Comparison of ENCODE assay signal across 16 cellular contexts in genomic region chr10:8216893-8217292, GRCh38.
A peak's percentile ranks its signal among the peaks of the same experiment; 100 is the strongest.
DNase-seq lines count a peak whose midpoint lies in the region; ATAC-seq and TF ChIP-seq lines count a peak whose summit lies in the region.
"Had no signal": no experiment of that assay in that cellular context is flagged by ENCODE, and none has a peak within 500 bp of the region (broad histone marks: within the 10 kb centered on the region; RNA-seq: fewer than 3 reads in every experiment).

No MANE protein-coding gene starts in this region.

- H3K9me3 ChIP-seq in CD8-positive, alpha-beta memory T cell (ENCODE audit: low read length) = no peaks in the 10 kb centered on the region
- no peaks in the 10 kb centered on the region for H3K9me3 ChIP-seq in T-helper 17 cell (ENCODE audit: control insufficient read depth, low read length, poor library complexity, severe bottlenecking)
- no peaks in the 10 kb centered on the region for H3K9me3 ChIP-seq in thyroid gland

- no peaks in the 10 kb centered on the region for H3K36me3 ChIP-seq in CD8-positive, alpha-beta memory T cell (ENCODE audit: insufficient read depth, low read length)
- H3K36me3 ChIP-seq in thyroid gland = no peaks in the 10 kb centered on the region
- H3K36me3 ChIP-seq: BLaER1 treated with 17β-estradiol and CSF1 and Interleukin-3, amounts not matched to agents 10 nM and 100 nM had no signal

- H3K4me3 Mint-ChIP-seq in activated naive CD4-positive, alpha-beta T cell treated with anti-CD3 and anti-CD28 coated beads, Interleukin-2, amount 10 ng/mL, durations not matched to agents 7 days and 5 days = no peak overlapping the region
- H3K4me3 Mint-ChIP-seq in CD8-positive, alpha-beta memory T cell = peak overlapping the region in 4 of 7 donors; percentile 1 to 57 (median 28)
- H3K4me3 Mint-ChIP-seq in T-helper 17 cell (no peak overlapping the region), type B pancreatic cell (no peak overlapping the region)
- peak overlapping the region in 1 of 2 donors; percentile 15 for H3K4me3 Mint-ChIP-seq in effector memory CD8-positive, alpha-beta T cell
- H3K4me3 Mint-ChIP-seq: B cell, GM23338 had no signal

- H3K27ac Mint-ChIP-seq in activated naive CD4-positive, alpha-beta T cell treated with anti-CD3 and anti-CD28 coated beads, Interleukin-2, amount 10 ng/mL, durations not matched to agents 7 days and 5 days = peak overlapping the region; percentile 19
- peak overlapping the region in 7 of 8 donors; percentile 1 to 91 (median 14) for H3K27ac Mint-ChIP-seq in CD8-positive, alpha-beta memory T cell
- peak overlapping the region; percentile 86 for H3K27ac Mint-ChIP-seq in T-helper 17 cell
- H3K27ac Mint-ChIP-seq in effector memory CD8-positive, alpha-beta T cell = peak overlapping the region in 1 of 2 donors; percentile 56
- no peak overlapping the region for H3K27ac Mint-ChIP-seq in type B pancreatic cell
- H3K27ac Mint-ChIP-seq: B cell, GM23338 had no signal

- peak; percentile 65 for ATAC-seq in T-helper 17 cell
- peak; percentile 90 for ATAC-seq in effector memory CD8-positive, alpha-beta T cell (replicated peaks)
- ATAC-seq: GM23338 had no signal

- H3K36me3 Mint-ChIP-seq in activated naive CD4-positive, alpha-beta T cell treated with anti-CD3 and anti-CD28 coated beads, Interleukin-2, amount 10 ng/mL, durations not matched to agents 7 days and 5 days = peaks cover 7% of the 10 kb centered on the region
- H3K36me3 Mint-ChIP-seq in CD8-positive, alpha-beta memory T cell = peaks cover 0 to 3% (median 2%) of the 10 kb centered on the region in 3 donors
- H3K36me3 Mint-ChIP-seq in T-helper 17 cell (ENCODE audit: low read depth) = no peaks in the 10 kb centered on the region
- H3K36me3 Mint-ChIP-seq in effector memory CD8-positive, alpha-beta T cell (ENCODE audit: insufficient read depth) = no peaks in the 10 kb centered on the region
- H3K36me3 Mint-ChIP-seq in type B pancreatic cell = no peaks in the 10 kb centered on the region

- TF ChIP-seq POLR2A in thyroid gland (IDR thresholded peaks at IDR 0.05) = no peak

- H3K27me3 ChIP-seq in CD8-positive, alpha-beta memory T cell (ENCODE audit: insufficient read depth, low read length, poor library complexity, severe bottlenecking) = no peaks in the 10 kb centered on the region
- no peaks in the 10 kb centered on the region for H3K27me3 ChIP-seq in thyroid gland
- H3K27me3 ChIP-seq: BLaER1 treated with 17β-estradiol and CSF1 and Interleukin-3, amounts not matched to agents 10 nM and 100 nM had no signal

- H3K9me3 Mint-ChIP-seq in activated naive CD4-positive, alpha-beta T cell treated with anti-CD3 and anti-CD28 coated beads, Interleukin-2, amount 10 ng/mL, durations not matched to agents 7 days and 5 days = peaks cover 6% of the 10 kb centered on the region
- peaks cover 0 to 4% (median 0%) of the 10 kb centered on the region in 5 donors for H3K9me3 Mint-ChIP-seq in CD8-positive, alpha-beta memory T cell
- H3K9me3 Mint-ChIP-seq in effector memory CD8-positive, alpha-beta T cell = no peaks in the 10 kb centered on the region
- no peaks in the 10 kb centered on the region for H3K9me3 Mint-ChIP-seq in type B pancreatic cell
- H3K9me3 Mint-ChIP-seq: GM23338 had no signal

- peaks cover 6% of the 10 kb centered on the region for H3K27me3 Mint-ChIP-seq in activated naive CD4-positive, alpha-beta T cell treated with anti-CD3 and anti-CD28 coated beads, Interleukin-2, amount 10 ng/mL, durations not matched to agents 7 days and 5 days
- peaks cover 0 to 2% of the 10 kb centered on the region in 2 donors for H3K27me3 Mint-ChIP-seq in CD8-positive, alpha-beta memory T cell
- no peaks in the 10 kb centered on the region for H3K27me3 Mint-ChIP-seq in T-helper 17 cell
- H3K27me3 Mint-ChIP-seq in effector memory CD8-positive, alpha-beta T cell = no peaks in the 10 kb centered on the region
- H3K27me3 Mint-ChIP-seq in type B pancreatic cell = no peaks in the 10 kb centered on the region

- TF ChIP-seq CTCF in thyroid gland (IDR thresholded peaks at IDR 0.05) = no peak
- TF ChIP-seq CTCF in type B pancreatic cell (conservative IDR thresholded peaks at IDR 0.05) = no peak

- H3K4me3 ChIP-seq in CD8-positive, alpha-beta memory T cell (ENCODE audit: low read length) = no peak overlapping the region
- no peak overlapping the region for H3K4me3 ChIP-seq in thyroid gland (replicated peaks in 1 of 3)
- H3K4me3 ChIP-seq: BLaER1 treated with 17β-estradiol and CSF1 and Interleukin-3, amounts not matched to agents 10 nM and 100 nM; GM23338 had no signal

- H3K27ac ChIP-seq in CD8-positive, alpha-beta memory T cell (ENCODE audit: low read depth, low read length) = no peak overlapping the region
- H3K27ac ChIP-seq in thyroid gland = no peak overlapping the region
- H3K27ac ChIP-seq: BLaER1 treated with 17β-estradiol and CSF1 and Interleukin-3, amounts not matched to agents 10 nM and 100 nM; HL-60 had no signal

- H3K4me1 ChIP-seq in CD8-positive, alpha-beta memory T cell (ENCODE audit: insufficient read depth, low read length) = peaks cover 12% of the 10 kb centered on the region
- peaks cover 3 to 9% of the 10 kb centered on the region in 2 donors for H3K4me1 ChIP-seq in thyroid gland
- H3K4me1 ChIP-seq: BLaER1 treated with 17β-estradiol and CSF1 and Interleukin-3, amounts not matched to agents 10 nM and 100 nM had no signal

- no peak for DNase-seq in activated naive CD4-positive, alpha-beta T cell treated with anti-CD3 and anti-CD28 coated beads, Interleukin-2, amount 10 ng/mL, durations not matched to agents 7 days and 5 days
- no peak for DNase-seq in activated naive CD4-positive, alpha-beta T cell treated with anti-CD3 and anti-CD28 coated beads, Interleukin-2, amount 50 U/mL, for 16 hours
- DNase-seq in CD8-positive, alpha-beta memory T cell = peak in 2 of 5 donors; percentile 5 to 30
- no peak for DNase-seq in T-helper 17 cell
- DNase-seq in effector memory CD8-positive, alpha-beta T cell = no peak
- no peak for DNase-seq in thyroid gland
- no peak for DNase-seq in type B pancreatic cell (ENCODE audit: extremely low spot score, unreplicated experiment)
- no peak for DNase-seq in UCSD-AML1 (lab: John Stamatoyannopoulos, UW; ENCODE audit: unreplicated experiment)
- DNase-seq: Caco-2, GDM1, HCEC 1CT, IMR-90 had no signal

- POLR2A ChIA-PET in CD8-positive, alpha-beta memory T cell (lab: Charles Lee) = no interaction called here

- intact Hi-C loops in thyroid gland (cut with DNase I) = no loop called here

- CTCF ChIA-PET in activated naive CD4-positive, alpha-beta T cell treated with anti-CD3 and anti-CD28 coated beads, Interleukin-2, amount 10 ng/mL, durations not matched to agents 7 days and 5 days (lab: Charles Lee) = no interaction called here
- CTCF ChIA-PET in CD8-positive, alpha-beta memory T cell (lab: Charles Lee) = interaction anchor here (0.5 to 1.4 kb wide), 2 partner anchors 8 to 9 kb away, joined by 3 read pairs; no protein-coding TSS in a partner anchor

- peaks cover 28% of the 10 kb centered on the region for H3K4me1 Mint-ChIP-seq in activated naive CD4-positive, alpha-beta T cell treated with anti-CD3 and anti-CD28 coated beads, Interleukin-2, amount 10 ng/mL, durations not matched to agents 7 days and 5 days
- peaks cover 18 to 46% (median 24%) of the 10 kb centered on the region in 3 donors for H3K4me1 Mint-ChIP-seq in CD8-positive, alpha-beta memory T cell
- H3K4me1 Mint-ChIP-seq in T-helper 17 cell (peaks cover 20% of the 10 kb centered on the region), type B pancreatic cell (ENCODE audit: unreplicated experiment) (peaks cover 4% of the 10 kb centered on the region)
- peaks cover 0 to 12% of the 10 kb centered on the region in 2 donors for H3K4me1 Mint-ChIP-seq in effector memory CD8-positive, alpha-beta T cell (ENCODE audit: low read depth in 2 of 2)
- H3K4me1 Mint-ChIP-seq: B cell, GM23338 had no signal

Comparison
In these comparisons a context has a peak if more than half of its experiments do, and no peak if none do; other contexts are left out.
1. H3K4me3 Mint-ChIP-seq: peak in CD8-positive, alpha-beta memory T cell (4 of 7); none in activated naive CD4-positive, alpha-beta T cell treated with anti-CD3 and anti-CD28 coated beads, Interleukin-2, amount 10 ng/mL, durations not matched to agents 7 days and 5 days (single experiment), T-helper 17 cell (single experiment) and type B pancreatic cell (single experiment).